26 cellular contexts compared by ENCODE assay signal in the genomic region with DNA sequence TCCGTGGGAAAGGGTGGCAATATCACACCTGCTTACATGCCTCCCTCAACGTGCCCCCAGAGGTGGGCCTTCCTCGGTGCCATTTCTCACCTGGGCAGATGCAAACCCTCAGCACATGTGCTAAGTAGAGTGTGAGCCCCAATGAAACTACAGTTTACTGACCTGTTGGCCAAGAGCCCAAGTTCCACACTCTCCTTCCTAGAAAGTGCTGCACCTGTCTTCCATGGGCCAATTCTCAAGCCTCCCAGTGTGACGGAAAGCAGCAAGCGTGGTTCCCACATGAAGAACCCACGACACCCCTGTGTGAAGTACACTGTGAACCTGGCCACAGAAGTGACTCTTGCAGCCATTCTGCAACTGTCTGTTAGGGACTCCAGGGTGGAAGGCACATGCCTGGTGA.
"Had no signal": no experiment of that assay in that cellular context is flagged by ENCODE, and none has a peak within 500 bp of the region (broad histone marks: within the 10 kb centered on the region; RNA-seq: fewer than 3 reads in every experiment).

No MANE protein-coding gene starts in this region.

- H3K4me1 ChIP-seq: breast epithelium, right lobe of liver had no signal

- H3K4me3 Mint-ChIP-seq: activated T-cell treated with anti-CD3 and anti-CD28 coated beads, Interleukin-2, amount 50 U/mL, for 4 hours; dendritic cell treated with granulocyte-macrophage colony-stimulating factor and Interleukin-4, amounts not matched to agents 40 ng/mL and 50 ng/mL, for 4 days; nephron; stimulated activated naive CD8-positive, alpha-beta T cell treated with anti-CD3 and anti-CD28 coated beads, Interleukin-15, amount 100 ng/mL, for 72 hours; type B pancreatic cell had no signal

- H3K27ac ChIP-seq: breast epithelium, epithelial cell of prostate, left lung, right lobe of liver, vagina had no signal

- H3K9me3 Mint-ChIP-seq: activated T-cell treated with anti-CD3 and anti-CD28 coated beads, Interleukin-2, amount 50 U/mL, for 4 hours; activated T-helper 2 cell treated with anti-CD3 and anti-CD28 coated beads, Interferon-gamma antibody, Interleukin-2, Interleukin-4, amounts not matched to agents 10 μg/mL and 5 μg/mL and 100 μg/mL, durations not matched to agents 14 hours and 24 hours and 36 hours; dendritic cell treated with granulocyte-macrophage colony-stimulating factor and Interleukin-4, amounts not matched to agents 40 ng/mL and 50 ng/mL, for 4 days; nephron; stimulated activated naive CD8-positive, alpha-beta T cell treated with anti-CD3 and anti-CD28 coated beads, Interleukin-15, amount 100 ng/mL, for 72 hours; type B pancreatic cell had no signal

- H3K36me3 ChIP-seq: breast epithelium had no signal

- DNase-seq: activated CD4-positive, alpha-beta T cell treated with anti-CD3 and anti-CD28 coated beads for 48 hours; activated CD4-positive, alpha-beta T cell treated with anti-CD3 and anti-CD28 coated beads, Interleukin-2, amount 50 U/mL, for 48 hours; activated CD8-positive, alpha-beta memory T cell treated with anti-CD3 and anti-CD28 coated beads, Interleukin-2, amount 50 U/mL, for 48 hours; activated naive CD4-positive, alpha-beta T cell treated with Interleukin-2 at 50 U/mL for 16 hours; activated T-cell treated with anti-CD3 and anti-CD28 coated beads, Interleukin-2, amount 50 U/mL, for 4 hours; amygdala; central memory CD4-positive, alpha-beta T cell; effector CD4-positive, alpha-beta T cell; esophagus squamous epithelium; foreskin melanocyte; left lung; mesendoderm; right lobe of liver; stimulated activated CD4-positive, alpha-beta T cell treated with anti-CD3 and anti-CD28 coated beads, Interleukin-2, amount 100 ng/mL, for 48 hours; stimulated activated naive CD8-positive, alpha-beta T cell treated with anti-CD3 and anti-CD28 coated beads, Interleukin-15, amount 100 ng/mL, for 72 hours; substantia nigra; T-helper 1 cell had no signal

- H3K4me3 ChIP-seq: breast epithelium, esophagus squamous epithelium, left lung, lung, right lobe of liver, vagina had no signal

- H3K27ac Mint-ChIP-seq: activated T-helper 2 cell treated with anti-CD3 and anti-CD28 coated beads, Interferon-gamma antibody, Interleukin-2, Interleukin-4, amounts not matched to agents 10 μg/mL and 5 μg/mL and 100 μg/mL, durations not matched to agents 14 hours and 24 hours and 36 hours; dendritic cell treated with granulocyte-macrophage colony-stimulating factor and Interleukin-4, amounts not matched to agents 40 ng/mL and 50 ng/mL, for 4 days; nephron; type B pancreatic cell had no signal

- H3K27me3 Mint-ChIP-seq: dendritic cell treated with granulocyte-macrophage colony-stimulating factor and Interleukin-4, amounts not matched to agents 40 ng/mL and 50 ng/mL, for 4 days; stimulated activated naive CD8-positive, alpha-beta T cell treated with anti-CD3 and anti-CD28 coated beads, Interleukin-15, amount 100 ng/mL, for 72 hours; type B pancreatic cell had no signal

- H3K27me3 ChIP-seq: breast epithelium, esophagus squamous epithelium, left lung, right lobe of liver, vagina had no signal

- ATAC-seq: activated CD4-positive, CD25-positive, alpha-beta regulatory T cell treated with anti-CD3 and anti-CD28 coated beads, Interleukin-2, amount 50 U/mL, for 24 hours; activated T-cell treated with anti-CD3 and anti-CD28 coated beads, Interleukin-2, amount 50 U/mL, for 4 hours; left lung; right lobe of liver; stimulated activated naive CD8-positive, alpha-beta T cell treated with anti-CD3 and anti-CD28 coated beads, Interleukin-15, amount 100 ng/mL, for 72 hours had no signal

- H3K9me3 ChIP-seq: breast epithelium, esophagus squamous epithelium, left lung, right lobe of liver, vagina had no signal
